8 cellular contexts compared by ENCODE assay signal in the genomic region with DNA sequence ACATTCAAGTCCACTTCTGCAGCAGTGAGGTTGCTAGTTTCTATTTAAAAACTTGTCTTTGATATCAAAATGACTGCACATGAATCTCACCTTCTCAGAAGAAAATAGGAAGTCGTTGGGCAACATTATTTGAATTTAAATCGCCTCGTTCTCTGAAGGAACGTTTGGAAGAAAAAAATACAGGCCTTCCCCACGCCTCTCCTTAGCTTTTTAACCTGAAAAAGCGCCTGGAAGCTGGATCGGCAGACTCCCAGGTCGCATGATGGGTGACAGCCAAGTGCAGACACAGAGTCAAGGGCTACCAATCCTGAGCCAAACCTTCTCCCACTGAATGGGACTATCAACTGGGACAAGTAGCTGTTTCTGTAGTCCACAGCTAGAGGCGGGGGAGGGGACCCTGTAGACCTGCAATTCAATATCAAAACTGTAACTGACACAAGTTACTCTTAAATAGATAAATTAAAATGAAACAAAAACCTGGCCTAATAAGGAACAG. TPM values are rescaled to one million over a fixed set of nuclear protein-coding genes. Genes with fewer than 3 reads are reported as not detected.
DNase-seq lines count a peak whose midpoint lies in the region; ATAC-seq, FAIRE-seq and TF ChIP-seq lines count a peak whose summit lies in the region.

No MANE protein-coding gene starts in this region.

- no peak overlapping the region for H2AFZ ChIP-seq in endothelial cell of umbilical vein (ENCODE audit: low read depth, low read length)

- ATAC-seq in GM21515 (IDR thresholded peaks at IDR 0.05; ENCODE audit: unreplicated experiment) (no peak), GM21447 (IDR thresholded peaks at IDR 0.05; ENCODE audit: unreplicated experiment) (no peak)

- intact Hi-C loops in endothelial cell of umbilical vein (cut with micrococcal nuclease): loop anchor here (1.0 to 5.0 kb wide), 8 partner anchors 23 to 325 kb away; a partner anchor contains a TSS

- H3K9me3 ChIP-seq in endothelial cell of umbilical vein (replicated peaks; ENCODE audit: control insufficient read depth, insufficient read depth, low read length): no peaks in the 10 kb centered on the region

- H3K27ac ChIP-seq in endothelial cell of umbilical vein (ENCODE audit: insufficient read depth, low read depth, low read length): no peak overlapping the region

- FAIRE-seq in endothelial cell of umbilical vein (lab: Jason Lieb, UNC): peak; percentile 47
- FAIRE-seq in urothelium cell line (lab: Jason Lieb, UNC): no peak

- dilution Hi-C loops in endothelial cell of umbilical vein (cut with MboI; ENCODE audit: extremely low pct_ligation_motif_present, low sequenced_read_pairs): no loop called here

- H4K20me1 ChIP-seq in endothelial cell of umbilical vein (replicated peaks; ENCODE audit: control insufficient read depth, extremely low read depth, insufficient read depth, low read length): no peaks in the 10 kb centered on the region

- H3K4me1 ChIP-seq in endothelial cell of umbilical vein (ENCODE audit: control insufficient read depth, extremely low read depth, insufficient read depth, low read length): peaks cover 39% of the 10 kb centered on the region

- peak overlapping the region; percentile 72 for H3K9ac ChIP-seq in endothelial cell of umbilical vein (replicated peaks; ENCODE audit: extremely low read depth, insufficient read depth, low read length)

- H3K4me3 ChIP-seq in GM08714 (ENCODE audit: low read length) (peak overlapping the region; percentile 90; the same call in 1 of the 2 replicates), endothelial cell of umbilical vein (replicated peaks in 1 of 3; ENCODE audit: insufficient read depth in 1 of 3, low read depth in 1 of 3, low read length in 3 of 3) (no peak overlapping the region)

- TF ChIP-seq POLR2A in endothelial cell of umbilical vein (IDR thresholded peaks at IDR 0.05; ENCODE audit: low read depth, low read length): no peak

- CTCF ChIA-PET in endothelial cell of umbilical vein (lab: Charles Lee): interaction anchor here (0.6 to 4.7 kb wide), 61 partner anchors 8 to 338 kb away, joined by 3 to 226 read pairs (median 6); a partner anchor contains a TSS

- H3K27me3 ChIP-seq in endothelial cell of umbilical vein (ENCODE audit: control insufficient read depth in 2 of 2, insufficient read depth in 2 of 2, low read length in 2 of 2): no peaks in the 10 kb centered on the region

- TF ChIP-seq CTCF in endothelial cell of umbilical vein (IDR thresholded peaks at IDR 0.05; ENCODE audit: extremely low read depth in 1 of 2, insufficient read depth in 1 of 2, low read depth in 1 of 2, low read length in 2 of 2): no peak

- H3K36me3 ChIP-seq in endothelial cell of umbilical vein (ENCODE audit: control insufficient read depth in 2 of 2, extremely low read depth in 1 of 2, insufficient read depth in 2 of 2, low read length in 2 of 2): no peaks in the 10 kb centered on the region

- peak overlapping the region; percentile 38 for H3K4me2 ChIP-seq in endothelial cell of umbilical vein (ENCODE audit: insufficient read depth, low read length)

- POLR2A ChIA-PET in endothelial cell of umbilical vein (lab: Charles Lee): interaction anchor here (1.7 kb wide), 1 partner anchor 24 kb away, joined by 5 read pairs; no protein-coding TSS in a partner anchor

- DNase-seq in RPMI8226: peak; percentile 24
- no peak for DNase-seq in endothelial cell of umbilical vein (ENCODE audit: low read depth, low spot score)
- peak; percentile 74 for DNase-seq in pons (ENCODE audit: low spot score)
- DNase-seq in glomerular visceral epithelial cell (ENCODE audit: extremely low spot score): no peak
- no peak for DNase-seq in urothelium cell line (ENCODE audit: low spot score)

- H3K79me2 ChIP-seq in endothelial cell of umbilical vein (ENCODE audit: control insufficient read depth, insufficient read depth, low read length): peaks cover 31% of the 10 kb centered on the region

- H3K9me1 ChIP-seq in endothelial cell of umbilical vein (replicated peaks; ENCODE audit: control insufficient read depth, extremely low read depth, insufficient read depth, low read length): no peaks in the 10 kb centered on the region

- no TSS peak for BruUV-seq in endothelial cell of umbilical vein (replicated peaks; lab: Mats Ljungman, UMichigan)

TF ChIP-seq in endothelial cell of umbilical vein, 7 proteins besides CTCF, POLR2A, EP300 and RAD21:
- TF ChIP-seq GATA2 (IDR thresholded peaks at IDR 0.05; ENCODE audit: insufficient read depth, insufficient read length, low read depth, low read length): no peak
- TF ChIP-seq JUN (IDR thresholded peaks at IDR 0.05; ENCODE audit: borderline replicate concordance, insufficient read depth, insufficient read length, low read depth): no peak
- TF ChIP-seq, protein P1, sequence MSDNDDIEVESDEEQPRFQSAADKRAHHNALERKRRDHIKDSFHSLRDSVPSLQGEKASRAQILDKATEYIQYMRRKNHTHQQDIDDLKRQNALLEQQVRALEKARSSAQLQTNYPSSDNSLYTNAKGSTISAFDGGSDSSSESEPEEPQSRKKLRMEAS (IDR thresholded peaks at IDR 0.05; ENCODE audit: insufficient read depth, insufficient read length): no peak
- TF ChIP-seq POLR2AphosphoS5 (IDR thresholded peaks at IDR 0.05; ENCODE audit: insufficient read depth, low read depth, low read length): no peak
- no peak for TF ChIP-seq EZH2 (IDR thresholded peaks at IDR 0.05; ENCODE audit: borderline replicate concordance, low read depth, low read length, severe bottlenecking)
- TF ChIP-seq FOS (IDR thresholded peaks at IDR 0.05; ENCODE audit: borderline replicate concordance, insufficient read depth, low read length): no peak
- TF ChIP-seq MYC (IDR thresholded peaks at IDR 0.05; ENCODE audit: low read depth, low read length): no peak

RNA-seq across cellular contexts. Expression of a gene that starts 2.2 kb away (rescaled TPM):
- total RNA-seq in endothelial cell of umbilical vein: 17.2 and 21.1 TPM in 2 replicates
- 8.2 and 8.5 TPM in 2 replicates for polyA plus RNA-seq in endothelial cell of umbilical vein
- 6.5 and 7.7 TPM in 2 replicates for polyA plus RNA-seq in endothelial cell of umbilical vein (2011; cell fraction: cytosol; rRNA removed)
- 12.1 and 13.0 TPM in 2 replicates for polyA plus RNA-seq in endothelial cell of umbilical vein (2011; cell fraction: nucleus; rRNA removed)
- 10.3 and 12.2 TPM in 2 replicates for polyA plus RNA-seq in endothelial cell of umbilical vein (2012)
- polyA minus RNA-seq in endothelial cell of umbilical vein: 13.2 and 20.2 TPM in 2 replicates
- polyA minus RNA-seq in endothelial cell of umbilical vein (2011; cell fraction: cytosol; rRNA and poly(A)+ RNA removed): 14.0 TPM
- polyA minus RNA-seq in endothelial cell of umbilical vein (2011; cell fraction: nucleus; rRNA and poly(A)+ RNA removed): 13.3 and 15.2 TPM in 2 replicates

RNA-seq across cellular contexts. Expression of a gene that starts 49.7 kb away (rescaled TPM):
- total RNA-seq in endothelial cell of umbilical vein: 17.1 and 21.3 TPM in 2 replicates
- 7.0 and 8.5 TPM in 2 replicates for polyA plus RNA-seq in endothelial cell of umbilical vein
- 11.1 and 12.5 TPM in 2 replicates for polyA plus RNA-seq in endothelial cell of umbilical vein (2011; cell fraction: cytosol; rRNA removed)
- 15.7 and 19.9 TPM in 2 replicates for polyA plus RNA-seq in endothelial cell of umbilical vein (2011; cell fraction: nucleus; rRNA removed)
- polyA plus RNA-seq in endothelial cell of umbilical vein (2012): 15.2 and 21.2 TPM in 2 replicates
- polyA minus RNA-seq in endothelial cell of umbilical vein: 10.1 and 12.7 TPM in 2 replicates
- polyA minus RNA-seq in endothelial cell of umbilical vein (2011; cell fraction: cytosol; rRNA and poly(A)+ RNA removed): 13.5 TPM
- polyA minus RNA-seq in endothelial cell of umbilical vein (2011; cell fraction: nucleus; rRNA and poly(A)+ RNA removed): 19.7 and 25.0 TPM in 2 replicates

RNA-seq across cellular contexts. Expression of a gene that starts 59.6 kb away (rescaled TPM):
- total RNA-seq in endothelial cell of umbilical vein: 12.7 and 14.8 TPM in 2 replicates
- 5.3 and 6.0 TPM in 2 replicates for polyA plus RNA-seq in endothelial cell of umbilical vein
- polyA plus RNA-seq in endothelial cell of umbilical vein (2011; cell fraction: cytosol; rRNA removed): 7.9 and 9.6 TPM in 2 replicates
- polyA plus RNA-seq in endothelial cell of umbilical vein (2011; cell fraction: nucleus; rRNA removed): 8.7 and 11.2 TPM in 2 replicates
- polyA plus RNA-seq in endothelial cell of umbilical vein (2012): 13.9 and 16.5 TPM in 2 replicates
- polyA minus RNA-seq in endothelial cell of umbilical vein: 8.6 and 8.9 TPM in 2 replicates
- polyA minus RNA-seq in endothelial cell of umbilical vein (2011; cell fraction: cytosol; rRNA and poly(A)+ RNA removed): 8.9 TPM
- 4.6 and 5.5 TPM in 2 replicates for polyA minus RNA-seq in endothelial cell of umbilical vein (2011; cell fraction: nucleus; rRNA and poly(A)+ RNA removed)

Comparison
In these comparisons a context has a peak if more than half of its experiments do, and no peak if none do; other contexts are left out.
1. DNase-seq: peak in RPMI8226 (single experiment) and pons (single experiment); none in endothelial cell of umbilical vein (single experiment), glomerular visceral epithelial cell (single experiment) and urothelium cell line (single experiment).